In the genomic region with DNA sequence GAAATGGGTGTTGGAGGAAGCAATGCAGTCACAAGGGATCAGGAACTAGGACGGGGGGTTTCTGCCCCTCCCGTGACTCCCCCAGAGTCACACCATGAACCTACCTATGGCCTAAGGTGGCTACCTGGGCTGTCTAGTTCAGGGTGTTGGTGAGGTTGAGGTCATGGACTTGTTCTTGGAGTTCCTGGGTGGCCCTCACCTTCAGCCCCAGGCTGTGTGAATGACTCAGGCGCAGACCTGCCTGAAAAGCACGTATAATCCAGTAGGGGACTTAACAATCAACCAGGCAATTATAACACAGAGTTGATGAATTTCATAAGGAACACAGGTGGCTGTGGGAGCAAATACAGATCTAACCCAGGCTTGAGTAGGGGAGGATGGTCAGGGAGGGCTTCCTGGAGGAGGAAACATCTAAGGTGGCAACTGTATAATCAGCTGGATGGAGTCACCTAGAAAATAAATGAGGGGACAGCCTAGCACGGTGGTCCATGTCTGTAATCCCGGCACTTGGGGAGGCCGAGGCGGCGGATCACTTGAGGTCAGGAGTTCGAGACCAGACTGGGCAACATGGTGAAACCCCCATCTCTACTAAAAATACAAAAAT, we compare ENCODE assay signal across 13 cellular contexts. TPM values are rescaled to one million over a fixed set of nuclear protein-coding genes. Genes with fewer than 3 reads are reported as not detected.
A peak's percentile ranks its signal among the peaks of the same experiment; 100 is the strongest.
DNase-seq lines count a peak whose midpoint lies in the region; ATAC-seq lines count a peak whose summit lies in the region.
"Had no signal": no experiment of that assay in that cellular context is flagged by ENCODE, and none has a peak within 500 bp of the region (broad histone marks: within the 10 kb centered on the region; RNA-seq: fewer than 3 reads in every experiment).

No MANE protein-coding gene starts in this region.

- H3K36me3 ChIP-seq in esophagus (ENCODE audit: control insufficient read depth in 2 of 2, insufficient read depth in 2 of 2, low read length in 1 of 2): no peaks in the 10 kb centered on the region
- H3K36me3 ChIP-seq: tibial artery had no signal

- no peaks in the 10 kb centered on the region for H3K9me3 Mint-ChIP-seq in activated naive CD4-positive, alpha-beta T cell treated with anti-CD3 and anti-CD28 coated beads, Interleukin-2, amount 10 ng/mL, durations not matched to agents 7 days and 5 days
- no peaks in the 10 kb centered on the region for H3K9me3 Mint-ChIP-seq in activated naive CD4-positive, alpha-beta T cell treated with anti-CD3 and anti-CD28 coated beads, Interleukin-2, amount 50 U/mL, for 72 hours
- no peaks in the 10 kb centered on the region for H3K9me3 Mint-ChIP-seq in stimulated activated memory B cell treated with anti-CD40 and anti-IgM and Interleukin-4, amounts not matched to agents 10 μg/mL and 1 μg/mL and 100 μg/mL, for 72 hours

- no peak overlapping the region for H3K4me3 ChIP-seq in esophagus (ENCODE audit: low read depth in 1 of 2, low read length in 2 of 2)
- H3K4me3 ChIP-seq: body of pancreas, psoas muscle, tibial artery had no signal

- H3K27ac Mint-ChIP-seq in activated naive CD4-positive, alpha-beta T cell treated with anti-CD3 and anti-CD28 coated beads, Interleukin-2, amount 10 ng/mL, durations not matched to agents 7 days and 5 days: peak overlapping the region; percentile 73
- peak overlapping the region in 1 of 2 donors; percentile 67 for H3K27ac Mint-ChIP-seq in activated naive CD4-positive, alpha-beta T cell treated with anti-CD3 and anti-CD28 coated beads, Interleukin-2, amount 50 U/mL, for 72 hours
- peak overlapping the region; percentile 97 for H3K27ac Mint-ChIP-seq in T-helper 17 cell
- peak overlapping the region; percentile 68 for H3K27ac Mint-ChIP-seq in stimulated activated memory B cell treated with anti-CD40 and anti-IgM and Interleukin-4, amounts not matched to agents 10 μg/mL and 1 μg/mL and 100 μg/mL, for 72 hours

- H3K4me3 Mint-ChIP-seq in activated naive CD4-positive, alpha-beta T cell treated with anti-CD3 and anti-CD28 coated beads, Interleukin-2, amount 10 ng/mL, durations not matched to agents 7 days and 5 days: peak overlapping the region; percentile 34
- H3K4me3 Mint-ChIP-seq in T-helper 17 cell: no peak overlapping the region
- peak overlapping the region; percentile 30 for H3K4me3 Mint-ChIP-seq in stimulated activated memory B cell treated with anti-CD40 and anti-IgM and Interleukin-4, amounts not matched to agents 10 μg/mL and 1 μg/mL and 100 μg/mL, for 72 hours

- peaks cover 8% of the 10 kb centered on the region for H3K36me3 Mint-ChIP-seq in activated naive CD4-positive, alpha-beta T cell treated with anti-CD3 and anti-CD28 coated beads, Interleukin-2, amount 10 ng/mL, durations not matched to agents 7 days and 5 days
- peaks cover 0 to 2% of the 10 kb centered on the region in 2 donors for H3K36me3 Mint-ChIP-seq in activated naive CD4-positive, alpha-beta T cell treated with anti-CD3 and anti-CD28 coated beads, Interleukin-2, amount 50 U/mL, for 72 hours
- peaks cover under 1% of the 10 kb centered on the region for H3K36me3 Mint-ChIP-seq in T-helper 17 cell (ENCODE audit: low read depth)
- H3K36me3 Mint-ChIP-seq in stimulated activated memory B cell treated with anti-CD40 and anti-IgM and Interleukin-4, amounts not matched to agents 10 μg/mL and 1 μg/mL and 100 μg/mL, for 72 hours: peaks cover 9% of the 10 kb centered on the region

- no peak for ATAC-seq in activated naive CD4-positive, alpha-beta T cell treated with anti-CD3 and anti-CD28 coated beads, Interleukin-2, amount 50 U/mL, for 72 hours
- ATAC-seq in T-helper 17 cell: no peak
- ATAC-seq in stimulated activated memory B cell treated with anti-CD40 and anti-IgM and Interleukin-4, amounts not matched to agents 10 μg/mL and 1 μg/mL and 100 μg/mL, for 72 hours: no peak

- peaks cover 27% of the 10 kb centered on the region for H3K4me1 Mint-ChIP-seq in activated naive CD4-positive, alpha-beta T cell treated with anti-CD3 and anti-CD28 coated beads, Interleukin-2, amount 10 ng/mL, durations not matched to agents 7 days and 5 days
- peaks cover 17% of the 10 kb centered on the region for H3K4me1 Mint-ChIP-seq in T-helper 17 cell
- peaks cover 17% of the 10 kb centered on the region for H3K4me1 Mint-ChIP-seq in stimulated activated memory B cell treated with anti-CD40 and anti-IgM and Interleukin-4, amounts not matched to agents 10 μg/mL and 1 μg/mL and 100 μg/mL, for 72 hours

- peak overlapping the region; percentile 48 to 70 for H3K27ac ChIP-seq in esophagus (ENCODE audit: low read depth in 2 of 2, low read length in 1 of 2)
- H3K27ac ChIP-seq: body of pancreas, psoas muscle, tibial artery had no signal

- WGBS in esophagus, 2 donors: 70 to 83% methylated on average over 10 of the region's 10 CpGs

- H3K9me3 ChIP-seq in T-helper 17 cell (ENCODE audit: control insufficient read depth, low read length, poor library complexity, severe bottlenecking): no peaks in the 10 kb centered on the region
- H3K9me3 ChIP-seq in esophagus (ENCODE audit: control insufficient read depth in 2 of 2, insufficient read depth in 1 of 2, low read depth in 1 of 2, low read length in 1 of 2): no peaks in the 10 kb centered on the region
- H3K9me3 ChIP-seq: body of pancreas, psoas muscle, tibial artery had no signal

- DNase-seq in activated naive CD4-positive, alpha-beta T cell treated with anti-CD3 and anti-CD28 coated beads, Interleukin-2, amount 10 ng/mL, durations not matched to agents 7 days and 5 days: no peak
- DNase-seq in activated naive CD4-positive, alpha-beta T cell treated with anti-CD3 and anti-CD28 coated beads, Interleukin-2, amount 50 U/mL, for 72 hours (ENCODE audit: low spot score in 2 of 2): no peak
- DNase-seq in T-helper 17 cell: no peak
- no peak for DNase-seq in NCI-H146 (lab: John Stamatoyannopoulos, UW)
- no peak for DNase-seq in CD1c-positive myeloid dendritic cell (ENCODE audit: extremely low spot score)
- no peak for DNase-seq in iPS-NIHi11 (ENCODE audit: low spot score)
- DNase-seq: body of pancreas, kidney, psoas muscle, tibial artery had no signal

- no peaks in the 10 kb centered on the region for H3K27me3 ChIP-seq in esophagus (ENCODE audit: control insufficient read depth in 1 of 2, insufficient read depth in 2 of 2, low read length in 2 of 2)
- H3K27me3 ChIP-seq: body of pancreas had no signal

- CTCF ChIA-PET in activated naive CD4-positive, alpha-beta T cell treated with anti-CD3 and anti-CD28 coated beads, Interleukin-2, amount 10 ng/mL, durations not matched to agents 7 days and 5 days (lab: Charles Lee): interaction anchor here (0.8 to 7.5 kb wide), 4 partner anchors 98 to 345 kb away, joined by 4 to 72 read pairs (median 19); a partner anchor contains a TSS

- H3K4me1 ChIP-seq in esophagus (ENCODE audit: control insufficient read depth in 2 of 2, insufficient read depth in 2 of 2, low read length in 1 of 2): no peaks in the 10 kb centered on the region
- H3K4me1 ChIP-seq: body of pancreas, psoas muscle, tibial artery had no signal

- H3K27me3 Mint-ChIP-seq in activated naive CD4-positive, alpha-beta T cell treated with anti-CD3 and anti-CD28 coated beads, Interleukin-2, amount 10 ng/mL, durations not matched to agents 7 days and 5 days: peaks cover 4% of the 10 kb centered on the region
- no peaks in the 10 kb centered on the region for H3K27me3 Mint-ChIP-seq in T-helper 17 cell
- H3K27me3 Mint-ChIP-seq in stimulated activated memory B cell treated with anti-CD40 and anti-IgM and Interleukin-4, amounts not matched to agents 10 μg/mL and 1 μg/mL and 100 μg/mL, for 72 hours: peaks cover 16% of the 10 kb centered on the region

RNA-seq across cellular contexts. Expression of a gene that starts 25.6 kb away (rescaled TPM):
- total RNA-seq in activated naive CD4-positive, alpha-beta T cell treated with anti-CD3 and anti-CD28 coated beads, Interleukin-2, amount 50 U/mL, for 72 hours: 10 to 100 TPM; 12.1 to 16.1 TPM
- 1 to 10 TPM; 3.6 to 6.6 TPM for total RNA-seq in T-helper 17 cell
- polyA plus RNA-seq in esophagus: under 1 TPM in 1 of 2 donors, not detected in 1; 0.06 TPM
- total RNA-seq: glomerular endothelial cell had no signal
